In genomic region chr18:48060346-48060745, GRCh38 we compare ENCODE assay signal across 18 cellular contexts.
DNase-seq lines count a peak whose midpoint lies in the region; FAIRE-seq and TF ChIP-seq lines count a peak whose summit lies in the region.
"Had no signal": no experiment of that assay in that cellular context is flagged by ENCODE, and none has a peak within 500 bp of the region (broad histone marks: within the 10 kb centered on the region; RNA-seq: fewer than 3 reads in every experiment).

No MANE protein-coding gene starts in this region.

- H3K4me1 ChIP-seq in esophagus squamous epithelium, result peaks cover 38 to 90% (median 49%) of the 10 kb centered on the region in 3 donors
- peaks cover 13% of the 10 kb centered on the region for H3K4me1 ChIP-seq in neural progenitor cell
- H3K4me1 ChIP-seq in urinary bladder (ENCODE audit: insufficient read depth), result peaks cover 2% of the 10 kb centered on the region

- H3K27me3 ChIP-seq in esophagus squamous epithelium (no peaks in the 10 kb centered on the region), neural progenitor cell (no peaks in the 10 kb centered on the region)

- H3K4me2 ChIP-seq in neural progenitor cell, result no peak overlapping the region
- H3K4me2 ChIP-seq: KMS-11 had no signal

- no peaks in the 10 kb centered on the region for H4K20me1 ChIP-seq in neural progenitor cell (ENCODE audit: low read depth)

- FAIRE-seq in GM12891 (lab: Jason Lieb, UNC), result no peak

- WGBS in esophagus squamous epithelium, 2 donors, result 70 to 73% methylated on average over 4 of the region's 4 CpGs
- 82% methylated on average over 4 of the region's 4 CpGs for WGBS in urinary bladder

- intact Hi-C loops in esophagus squamous epithelium (cut with DNase I), result no loop called here

- H3K9me3 Mint-ChIP-seq in neural progenitor cell, result no peaks in the 10 kb centered on the region

- H3K27ac Mint-ChIP-seq in neural progenitor cell, result no peak overlapping the region
- H3K27ac Mint-ChIP-seq: CD4-positive, CD25-positive, alpha-beta regulatory T cell; IgD-negative memory B cell had no signal

- no peak for DNase-seq in RWPE1 (ENCODE audit: low spot score)
- DNase-seq in esophagus squamous epithelium (lab: John Stamatoyannopoulos, UW), result no peak
- no peak for DNase-seq in neural progenitor cell (ENCODE audit: low spot score)
- DNase-seq in T-helper 9 cell, result no peak
- no peak for DNase-seq in GM12891 (ENCODE audit: insufficient read length, low spot score)
- DNase-seq in GF-D8 (lab: John Stamatoyannopoulos, UW), result no peak
- DNase-seq: CD4-positive, CD25-positive, alpha-beta regulatory T cell; GOT3; NCI-H1048; NCI-H1694 treated with DMSO at 0.1 percent for 48 hours; NCI-H2081; NCI-H526 treated with DMSO at 0.1 percent for 48 hours; RPMI8226; SHP77 treated with DMSO at 0.1 percent for 48 hours had no signal

- H2AFZ ChIP-seq in neural progenitor cell (replicated peaks), result no peak overlapping the region

- no peaks in the 10 kb centered on the region for H3K79me2 ChIP-seq in neural progenitor cell (ENCODE audit: low read depth)

- peaks cover 13% of the 10 kb centered on the region for H3K27me3 Mint-ChIP-seq in neural progenitor cell (ENCODE audit: insufficient read depth, low read depth)

- no peak overlapping the region for H3K9ac ChIP-seq in neural progenitor cell
- H3K9ac ChIP-seq: KMS-11 had no signal

- H3K27ac ChIP-seq in RWPE1 (peak overlapping the region; percentile 92), esophagus squamous epithelium (peak overlapping the region; percentile 80 to 92 (median 86)), neural progenitor cell (no peak overlapping the region), urinary bladder (ENCODE audit: low read depth) (peak overlapping the region; percentile 39)
- H3K27ac ChIP-seq: KMS-11, SK-N-MC had no signal

- H3F3A ChIP-seq in neural progenitor cell (ENCODE audit: low read depth), result no peaks in the 10 kb centered on the region

- no peaks in the 10 kb centered on the region for H3K36me3 Mint-ChIP-seq in neural progenitor cell
- H3K36me3 Mint-ChIP-seq: CD4-positive, CD25-positive, alpha-beta regulatory T cell had no signal

- peak overlapping the region; percentile 54 for H3K4me3 Mint-ChIP-seq in neural progenitor cell
- H3K4me3 Mint-ChIP-seq: CD4-positive, CD25-positive, alpha-beta regulatory T cell; IgD-negative memory B cell had no signal

- H3K36me3 ChIP-seq in esophagus squamous epithelium (peaks cover 0 to 7% (median 0%) of the 10 kb centered on the region in 3 donors), neural progenitor cell (no peaks in the 10 kb centered on the region), urinary bladder (ENCODE audit: insufficient read depth) (no peaks in the 10 kb centered on the region)

- no peak for TF ChIP-seq CTCF in RWPE1 (conservative IDR thresholded peaks at IDR 0.05; ENCODE audit: low read depth)
- TF ChIP-seq CTCF in esophagus squamous epithelium (IDR thresholded peaks at IDR 0.05), result no peak
- TF ChIP-seq CTCF in neural progenitor cell (IDR thresholded peaks at IDR 0.05), result no peak

- H3K4me1 Mint-ChIP-seq in neural progenitor cell, result peaks cover 25% of the 10 kb centered on the region
- H3K4me1 Mint-ChIP-seq: CD4-positive, CD25-positive, alpha-beta regulatory T cell had no signal

- no peak for TF ChIP-seq POLR2A in esophagus squamous epithelium (IDR thresholded peaks at IDR 0.05)
- TF ChIP-seq POLR2A in GM12891 (IDR thresholded peaks at IDR 0.05; ENCODE audit: low read depth, low read length), result no peak

- CTCF ChIA-PET in RWPE1 (lab: Yijun Ruan, JAX), result interaction anchor here (0.7 kb wide), 1 partner anchor 162 kb away, joined by 3 read pairs; no protein-coding TSS in a partner anchor

- POLR2A ChIA-PET in RWPE1 (lab: Yijun Ruan, JAX; ENCODE audit: low non-redundant PET), result no interaction called here

- no peak overlapping the region for H3K4me3 ChIP-seq in esophagus squamous epithelium
- no peak overlapping the region for H3K4me3 ChIP-seq in neural progenitor cell
- H3K4me3 ChIP-seq in urinary bladder (ENCODE audit: low read depth, low read length), result no peak overlapping the region
- H3K4me3 ChIP-seq: SK-N-MC had no signal

- no peaks in the 10 kb centered on the region for H3K9me3 ChIP-seq in esophagus squamous epithelium
- H3K9me3 ChIP-seq in neural progenitor cell (ENCODE audit: low read depth), result no peaks in the 10 kb centered on the region

TF ChIP-seq in GM12891, 5 proteins besides CTCF, POLR2A, EP300 and RAD21:
- TF ChIP-seq TAF1 (IDR thresholded peaks at IDR 0.05; ENCODE audit: low read depth, low read length), result no peak
- no peak for TF ChIP-seq POU2F2 (IDR thresholded peaks at IDR 0.05; ENCODE audit: low read depth, low read length)
- no peak for TF ChIP-seq POLR2AphosphoS5 (IDR thresholded peaks at IDR 0.05; ENCODE audit: low read depth, low read length)
- no peak for TF ChIP-seq SPI1 (IDR thresholded peaks at IDR 0.05; ENCODE audit: low read depth, low read length)
- TF ChIP-seq PAX5 (IDR thresholded peaks at IDR 0.05; ENCODE audit: insufficient read depth, low read length, severe bottlenecking), result no peak
TF ChIP-seq in GM12891: peak in this region for 0.
